Comparison of ENCODE assay signal across 33 cellular contexts in the genomic region with DNA sequence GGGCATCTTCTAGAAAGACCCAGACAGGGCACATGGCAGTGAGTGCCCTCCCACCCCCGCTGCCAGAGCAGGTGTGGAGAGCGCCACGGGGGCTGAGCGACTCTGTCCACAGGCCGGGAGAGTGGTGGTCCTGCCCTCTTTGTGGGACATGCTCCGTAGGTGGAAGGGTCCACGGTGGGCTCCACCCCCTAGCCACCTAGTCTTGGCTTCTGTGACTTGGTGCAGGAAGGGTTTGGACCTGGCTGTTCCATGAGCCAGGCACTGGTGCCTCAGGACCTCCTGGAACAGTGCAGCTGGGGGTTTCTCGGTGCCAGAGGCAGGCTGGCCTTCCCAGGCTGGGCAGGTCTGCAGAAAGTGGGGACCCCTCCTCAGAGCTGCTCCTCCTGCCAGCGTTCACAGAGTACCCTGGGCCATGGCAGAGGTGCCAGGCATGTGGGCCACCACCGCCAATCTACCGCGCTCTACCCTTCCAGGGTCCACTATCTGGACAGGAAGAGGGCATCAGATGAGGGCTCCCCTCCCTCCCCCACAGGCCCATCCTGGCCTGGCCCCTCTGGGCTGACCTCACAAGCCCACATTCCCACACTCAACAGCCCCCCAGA. TPM values are rescaled to one million over a fixed set of nuclear protein-coding genes. Genes with fewer than 3 reads are reported as not detected.
"Had no signal": no experiment of that assay in that cellular context is flagged by ENCODE, and none has a peak within 500 bp of the region (broad histone marks: within the 10 kb centered on the region; RNA-seq: fewer than 3 reads in every experiment).

No MANE protein-coding gene starts in this region.

- H3K4me1 Mint-ChIP-seq: activated B cell treated with CpG ODN at 0.5 μM for 24 hours had no signal

- H3K4me3 Mint-ChIP-seq: activated B cell treated with CpG ODN at 0.5 μM for 24 hours; activated CD4-positive, alpha-beta memory T cell treated with anti-CD3 and anti-CD28 coated beads for 36 hours; activated naive CD8-positive, alpha-beta T cell treated with anti-CD3 and anti-CD28 coated beads for 36 hours had no signal

- FAIRE-seq: astrocyte, RCC 7860 had no signal

- H3K27me3 ChIP-seq: adrenal gland, body of pancreas, breast epithelium, MG63 had no signal

- DNase-seq: activated B cell treated with CpG ODN at 0.5 μM for 24 hours; activated CD4-positive, alpha-beta memory T cell treated with anti-CD3 and anti-CD28 coated beads for 36 hours; activated CD4-positive, alpha-beta T cell treated with anti-CD3 and anti-CD28 coated beads for 4 hours; activated CD4-positive, alpha-beta T cell treated with anti-CD3 and anti-CD28 coated beads, Interleukin-2, amount 50 U/mL, for 1 hour; activated CD4-positive, CD25-positive, alpha-beta regulatory T cell treated with anti-CD3 and anti-CD28 coated beads, Interleukin-2, amount 50 U/mL, for 72 hours; activated CD8-positive, alpha-beta memory T cell treated with anti-CD3 and anti-CD28 coated beads, Interleukin-2, amount 50 U/mL, for 4 hours; activated effector memory CD4-positive, alpha-beta T cell treated with anti-CD3 and anti-CD28 coated beads, Interleukin-2, amount 50 U/mL, for 16 hours; activated naive CD4-positive, alpha-beta T cell; activated naive CD4-positive, alpha-beta T cell treated with anti-CD3 and anti-CD28 coated beads, Interleukin-2, amount 50 U/mL, for 16 hours; activated naive CD8-positive, alpha-beta T cell treated with anti-CD3 and anti-CD28 coated beads for 36 hours; activated T-cell treated with anti-CD3 and anti-CD28 coated beads, Interleukin-2, amount 50 U/mL, for 48 hours; adrenal gland; body of pancreas; Kasumi-1; KG1; MG63; NCI-H1048; NCI-H1105 treated with DMSO at 0.1 percent for 48 hours; NCI-H1436; NCI-H1694; NCI-H1930; NCI-H2081 treated with DMSO at 0.1 percent for 48 hours; NCI-H345; NCI-H524 treated with DMSO at 0.1 percent for 48 hours; PC-3; Right ventricle myocardium superior; SW 1271; T-helper 1 cell; T-helper 2 cell; T-helper 9 cell had no signal

- H3K27ac ChIP-seq: adrenal gland had no signal

- H3K9me3 ChIP-seq: adrenal gland, body of pancreas, breast epithelium, MG63 had no signal

- H3K27ac Mint-ChIP-seq: activated B cell treated with CpG ODN at 0.5 μM for 24 hours; activated CD4-positive, alpha-beta memory T cell treated with anti-CD3 and anti-CD28 coated beads for 36 hours; activated naive CD8-positive, alpha-beta T cell treated with anti-CD3 and anti-CD28 coated beads for 36 hours had no signal

- H3K4me3 ChIP-seq: adrenal gland, body of pancreas, MG63 had no signal

- ATAC-seq: body of pancreas, PC-3 had no signal

- H3K27me3 Mint-ChIP-seq: activated B cell treated with CpG ODN at 0.5 μM for 24 hours; activated CD4-positive, alpha-beta memory T cell treated with anti-CD3 and anti-CD28 coated beads for 36 hours; activated naive CD8-positive, alpha-beta T cell treated with anti-CD3 and anti-CD28 coated beads for 36 hours had no signal

- H3K36me3 ChIP-seq: adrenal gland, breast epithelium had no signal

- H3K9me3 Mint-ChIP-seq: activated B cell treated with CpG ODN at 0.5 μM for 24 hours; activated CD4-positive, alpha-beta memory T cell treated with anti-CD3 and anti-CD28 coated beads for 36 hours; activated naive CD8-positive, alpha-beta T cell treated with anti-CD3 and anti-CD28 coated beads for 36 hours had no signal

RNA-seq across cellular contexts. Expression of gene NTSR1, which starts 43.4 kb away (rescaled TPM):
- total RNA-seq: activated B cell treated with CpG ODN at 0.5 μM for 24 hours; activated CD4-positive, alpha-beta memory T cell treated with anti-CD3 and anti-CD28 coated beads for 36 hours; activated naive CD8-positive, alpha-beta T cell treated with anti-CD3 and anti-CD28 coated beads for 36 hours; body of pancreas; Right ventricle myocardium superior had no signal
